ENCODE assay signal across 36 cellular contexts in genomic region chr21:28159396-28159795, GRCh38.
"Had no signal": no experiment of that assay in that cellular context is flagged by ENCODE, and none has a peak within 500 bp of the region (broad histone marks: within the 10 kb centered on the region; RNA-seq: fewer than 3 reads in every experiment).

No MANE protein-coding gene starts in this region.

- H3K9me3 Mint-ChIP-seq: activated naive CD8-positive, alpha-beta T cell treated with anti-CD3 and anti-CD28 coated beads for 36 hours had no signal

- H3K27ac ChIP-seq: ascending aorta, body of pancreas, breast epithelium, SJSA1, VCaP had no signal

- H3K36me3 ChIP-seq: ascending aorta, breast epithelium, MG63, SJSA1 had no signal

- H3K27me3 ChIP-seq: ascending aorta, body of pancreas, breast epithelium, MG63, SJSA1 had no signal

- H3K4me1 Mint-ChIP-seq: activated B cell treated with CpG ODN at 0.5 μM for 24 hours; activated CD4-positive, alpha-beta memory T cell treated with anti-CD3 and anti-CD28 coated beads, Interleukin-2, amount 10 ng/mL, durations not matched to agents 7 days and 5 days; activated CD8-positive, alpha-beta memory T cell treated with anti-CD3 and anti-CD28 coated beads, Interleukin-2, amount 10 ng/mL, durations not matched to agents 7 days and 5 days; activated naive CD8-positive, alpha-beta T cell treated with anti-CD3 and anti-CD28 coated beads for 36 hours; activated T-helper 17 cell treated with anti-CD3 and anti-CD28 coated beads, Interleukin-2, amount 50 U/mL, for 72 hours had no signal

- DNase-seq: activated B cell treated with CpG ODN at 0.5 μM for 24 hours; activated CD4-positive, alpha-beta memory T cell treated with anti-CD3 and anti-CD28 coated beads, Interleukin-2, amount 10 ng/mL, durations not matched to agents 7 days and 5 days; activated CD4-positive, alpha-beta T cell treated with anti-CD3 and anti-CD28 coated beads for 4 hours; activated CD4-positive, CD25-positive, alpha-beta regulatory T cell treated with anti-CD3 and anti-CD28 coated beads, Interleukin-2, amount 50 U/mL, for 72 hours; activated CD8-positive, alpha-beta memory T cell treated with anti-CD3 and anti-CD28 coated beads for 24 hours; activated CD8-positive, alpha-beta memory T cell treated with anti-CD3 and anti-CD28 coated beads, Interleukin-2, amount 10 ng/mL, durations not matched to agents 7 days and 5 days; activated CD8-positive, alpha-beta memory T cell treated with anti-CD3 and anti-CD28 coated beads, Interleukin-2, amount 50 U/mL, for 48 hours; activated effector memory CD4-positive, alpha-beta T cell treated with anti-CD3 and anti-CD28 coated beads, Interleukin-2, amount 50 U/mL, for 16 hours; activated naive CD4-positive, alpha-beta T cell; activated naive CD4-positive, alpha-beta T cell treated with anti-CD3 and anti-CD28 coated beads, Interleukin-2, amount 50 U/mL, for 16 hours; activated naive CD8-positive, alpha-beta T cell treated with anti-CD3 and anti-CD28 coated beads for 36 hours; activated T-cell treated with anti-CD3 and anti-CD28 coated beads, Interleukin-2, amount 50 U/mL, for 72 hours; amygdala; body of pancreas; Kasumi-1; KG1; MG63; NCI-H1048; NCI-H1105 treated with DMSO at 0.1 percent for 48 hours; NCI-H1436; NCI-H1694; NCI-H1930; NCI-H345; NCI-H524 treated with DMSO at 0.1 percent for 48 hours; SHP77; SW 1271; T-helper 1 cell; T-helper 2 cell; T-helper 9 cell had no signal

- ATAC-seq: activated CD8-positive, alpha-beta memory T cell treated with anti-CD3 and anti-CD28 coated beads, Interleukin-2, amount 10 ng/mL, durations not matched to agents 7 days and 5 days; activated T-cell treated with anti-CD3 and anti-CD28 coated beads, Interleukin-2, amount 50 U/mL, for 72 hours; activated T-helper 17 cell treated with anti-CD3 and anti-CD28 coated beads, Interleukin-2, amount 50 U/mL, for 72 hours; body of pancreas; Panc1; SK-N-SH treated with all-trans-retinoic acid at 6 μM for 48 hours had no signal

- H3K27ac Mint-ChIP-seq: activated B cell treated with CpG ODN at 0.5 μM for 24 hours; activated CD4-positive, alpha-beta memory T cell treated with anti-CD3 and anti-CD28 coated beads, Interleukin-2, amount 10 ng/mL, durations not matched to agents 7 days and 5 days; activated CD8-positive, alpha-beta memory T cell treated with anti-CD3 and anti-CD28 coated beads, Interleukin-2, amount 10 ng/mL, durations not matched to agents 7 days and 5 days; activated naive CD8-positive, alpha-beta T cell treated with anti-CD3 and anti-CD28 coated beads for 36 hours; activated T-cell treated with anti-CD3 and anti-CD28 coated beads, Interleukin-2, amount 50 U/mL, for 72 hours; activated T-helper 17 cell treated with anti-CD3 and anti-CD28 coated beads, Interleukin-2, amount 50 U/mL, for 72 hours had no signal

- H3K27me3 Mint-ChIP-seq: activated B cell treated with CpG ODN at 0.5 μM for 24 hours; activated CD4-positive, alpha-beta memory T cell treated with anti-CD3 and anti-CD28 coated beads, Interleukin-2, amount 10 ng/mL, durations not matched to agents 7 days and 5 days; activated CD8-positive, alpha-beta memory T cell treated with anti-CD3 and anti-CD28 coated beads, Interleukin-2, amount 10 ng/mL, durations not matched to agents 7 days and 5 days; activated naive CD8-positive, alpha-beta T cell treated with anti-CD3 and anti-CD28 coated beads for 36 hours; activated T-helper 17 cell treated with anti-CD3 and anti-CD28 coated beads, Interleukin-2, amount 50 U/mL, for 72 hours had no signal

- H3K4me3 Mint-ChIP-seq: activated B cell treated with CpG ODN at 0.5 μM for 24 hours; activated CD4-positive, alpha-beta memory T cell treated with anti-CD3 and anti-CD28 coated beads, Interleukin-2, amount 10 ng/mL, durations not matched to agents 7 days and 5 days; activated CD8-positive, alpha-beta memory T cell treated with anti-CD3 and anti-CD28 coated beads, Interleukin-2, amount 10 ng/mL, durations not matched to agents 7 days and 5 days; activated naive CD8-positive, alpha-beta T cell treated with anti-CD3 and anti-CD28 coated beads for 36 hours; activated T-cell treated with anti-CD3 and anti-CD28 coated beads, Interleukin-2, amount 50 U/mL, for 72 hours; activated T-helper 17 cell treated with anti-CD3 and anti-CD28 coated beads, Interleukin-2, amount 50 U/mL, for 72 hours had no signal

- H3K36me3 Mint-ChIP-seq: activated CD8-positive, alpha-beta memory T cell treated with anti-CD3 and anti-CD28 coated beads, Interleukin-2, amount 10 ng/mL, durations not matched to agents 7 days and 5 days; activated naive CD8-positive, alpha-beta T cell treated with anti-CD3 and anti-CD28 coated beads for 36 hours had no signal

- H3K4me3 ChIP-seq: ascending aorta, body of pancreas, breast epithelium, MG63, SJSA1 had no signal

- H3K9me3 ChIP-seq: ascending aorta, body of pancreas, breast epithelium, MG63, SJSA1 had no signal

- H3K4me1 ChIP-seq: ascending aorta, body of pancreas, breast epithelium, SJSA1 had no signal
